In the genomic region with DNA sequence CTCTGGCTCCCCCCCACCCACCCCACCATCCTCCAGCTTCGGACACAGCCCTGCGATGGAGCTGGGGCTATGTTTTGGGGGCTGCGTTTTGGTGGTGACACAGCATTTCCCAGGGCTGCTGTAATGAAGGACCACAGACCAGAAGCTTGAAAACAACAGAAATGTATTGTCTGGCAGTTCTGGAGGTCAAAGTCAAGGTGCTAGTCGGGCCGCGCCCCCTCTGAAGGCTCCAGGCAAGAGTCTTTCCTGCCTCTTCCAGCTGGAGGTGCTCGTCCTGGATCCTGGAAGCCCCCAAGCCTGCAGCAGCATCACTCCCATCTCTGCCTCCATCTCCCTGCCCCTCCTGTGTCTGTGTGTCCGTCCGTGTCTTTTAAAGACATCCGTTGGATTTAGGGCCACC, we compare ENCODE assay signal across 18 cellular contexts. TPM values are rescaled to one million over a fixed set of nuclear protein-coding genes. Genes with fewer than 3 reads are reported as not detected.
DNase-seq lines count a peak whose midpoint lies in the region; ATAC-seq and TF ChIP-seq lines count a peak whose summit lies in the region.
"Had no signal": no experiment of that assay in that cellular context is flagged by ENCODE, and none has a peak within 500 bp of the region (broad histone marks: within the 10 kb centered on the region; RNA-seq: fewer than 3 reads in every experiment).

No MANE protein-coding gene starts in this region.

- H3K4me1 Mint-ChIP-seq in chondrocyte (ENCODE audit: low read depth) (peaks cover 42% of the 10 kb centered on the region), neural crest cell (peaks cover 44% of the 10 kb centered on the region)
- H3K4me1 Mint-ChIP-seq: IgD-negative memory B cell had no signal

- ATAC-seq in Right ventricle myocardium inferior = no peak
- no peak for ATAC-seq in Right ventricle myocardium superior (ENCODE audit: poor library complexity)
- ATAC-seq in aorta (ENCODE audit: low FRiP score) = no peak

- no peak overlapping the region for H2BK120ac ChIP-seq in mesenchymal stem cell (ENCODE audit: low read depth, low read length)

- intact Hi-C loops in Right ventricle myocardium inferior (cut with DNase I) (no loop called here), Right ventricle myocardium superior (cut with DNase I) (loop anchor here (5.0 kb wide), 1 partner anchor 243 kb away; no protein-coding TSS in a partner anchor), aorta (cut with DNase I) (no loop called here)

- no peak overlapping the region for H3K14ac ChIP-seq in mesenchymal stem cell (ENCODE audit: low read length in 2 of 2)

- WGBS in aorta, 2 donors = 86 to 92% methylated on average over 10 of the region's 10 CpGs
- WGBS in mesenchymal stem cell = 86% methylated on average over 9 of the region's 10 CpGs

- H3K79me1 ChIP-seq in mesenchymal stem cell (replicated peaks; ENCODE audit: low read length, poor library complexity, severe bottlenecking) = peaks cover 52% of the 10 kb centered on the region

- H3K4me3 Mint-ChIP-seq in chondrocyte (ENCODE audit: unreplicated experiment) = no peak overlapping the region
- no peak overlapping the region for H3K4me3 Mint-ChIP-seq in neural crest cell
- H3K4me3 Mint-ChIP-seq: CD4-positive, CD25-positive, alpha-beta regulatory T cell; IgD-negative memory B cell had no signal

- H3K4me1 ChIP-seq in aorta (ENCODE audit: control insufficient read depth in 1 of 2, insufficient read depth in 2 of 2, low read length in 2 of 2) = no peaks in the 10 kb centered on the region
- peaks cover 24% of the 10 kb centered on the region for H3K4me1 ChIP-seq in mesenchymal stem cell (ENCODE audit: control insufficient read depth, insufficient read depth, low read depth, low read length)

- H3K27ac ChIP-seq in aorta (ENCODE audit: low read depth in 1 of 2, low read length in 2 of 2) (no peak overlapping the region), mesenchymal stem cell (ENCODE audit: low read length, poor library complexity, severe bottlenecking) (no peak overlapping the region)
- H3K27ac ChIP-seq: PC-9 had no signal

- no peak overlapping the region for H2AK5ac ChIP-seq in mesenchymal stem cell (ENCODE audit: low read length, severe bottlenecking)

- H3K27me3 Mint-ChIP-seq in chondrocyte (ENCODE audit: low read depth) (no peaks in the 10 kb centered on the region), neural crest cell (ENCODE audit: low read depth) (no peaks in the 10 kb centered on the region)

- H3K27ac Mint-ChIP-seq in chondrocyte (ENCODE audit: unreplicated experiment) (no peak overlapping the region), neural crest cell (ENCODE audit: unreplicated experiment) (peak overlapping the region; percentile 75)
- H3K27ac Mint-ChIP-seq: CD4-positive, CD25-positive, alpha-beta regulatory T cell; IgD-negative memory B cell had no signal

- H3K9ac ChIP-seq in mesenchymal stem cell (ENCODE audit: low read length) = no peak overlapping the region

- DNase-seq in Right ventricle myocardium inferior (ENCODE audit: missing footprints) (peak; percentile 8), Right ventricle myocardium superior (no peak), chondrocyte (ENCODE audit: low spot score) (peak; percentile 44), neural crest cell (ENCODE audit: low read depth, low spot score) (no peak), aorta (peak; percentile 11 to 15), mesenchymal stem cell (no peak)
- no peak for DNase-seq in activated CD8-positive, alpha-beta memory T cell treated with anti-CD3 and anti-CD28 coated beads for 24 hours
- no peak for DNase-seq in activated CD8-positive, alpha-beta memory T cell treated with anti-CD3 and anti-CD28 coated beads, Interleukin-2, amount 50 U/mL, for 48 hours
- DNase-seq: CD4-positive, CD25-positive, alpha-beta regulatory T cell; DMS79 treated with DMSO at 0.1 percent for 48 hours; NCI-H187 treated with DMSO at 0.1 percent for 48 hours; NCI-H2171; NCI-H446 treated with DMSO at 0.1 percent for 48 hours; NCI-H748 treated with DMSO at 0.1 percent for 48 hours; PC-9; SHP77 had no signal

- TF ChIP-seq CTCF in chondrocyte (IDR thresholded peaks at IDR 0.05) (no peak), neural crest cell (conservative IDR thresholded peaks at IDR 0.05) (no peak)

- H3K18ac ChIP-seq in mesenchymal stem cell (ENCODE audit: low read depth in 1 of 2, low read length in 2 of 2) = no peak overlapping the region

- H3K36me3 Mint-ChIP-seq in chondrocyte (ENCODE audit: low read depth) (no peaks in the 10 kb centered on the region), neural crest cell (ENCODE audit: low read depth) (no peaks in the 10 kb centered on the region)
- H3K36me3 Mint-ChIP-seq: CD4-positive, CD25-positive, alpha-beta regulatory T cell had no signal

- H3K27me3 ChIP-seq in aorta (ENCODE audit: control insufficient read depth in 1 of 2, insufficient read depth in 2 of 2, low read length in 1 of 2) (no peaks in the 10 kb centered on the region), mesenchymal stem cell (ENCODE audit: control insufficient read depth in 1 of 2, insufficient read depth in 1 of 2, low read length in 2 of 2) (no peaks in the 10 kb centered on the region)

- H4K8ac ChIP-seq in mesenchymal stem cell (ENCODE audit: low read length) = no peak overlapping the region

- no peak overlapping the region for H4K91ac ChIP-seq in mesenchymal stem cell (ENCODE audit: low read length)

- no peak overlapping the region for H3K23ac ChIP-seq in mesenchymal stem cell (ENCODE audit: low read length in 2 of 2)

- H3K9me3 ChIP-seq in aorta (ENCODE audit: control insufficient read depth, low read length) (no peaks in the 10 kb centered on the region), mesenchymal stem cell (ENCODE audit: control insufficient read depth, low read length) (no peaks in the 10 kb centered on the region)
- H3K9me3 ChIP-seq: HAP-1 had no signal

- H3K4me3 ChIP-seq in aorta (ENCODE audit: low read length in 2 of 2) (no peak overlapping the region), mesenchymal stem cell (ENCODE audit: insufficient read depth in 1 of 2, low read depth in 1 of 2, low read length in 2 of 2) (no peak overlapping the region)
- H3K4me3 ChIP-seq: HAP-1, PC-9 had no signal

- no peak overlapping the region for H3K4ac ChIP-seq in mesenchymal stem cell (ENCODE audit: low read depth in 1 of 2, low read length in 2 of 2)

- H2AFZ ChIP-seq in mesenchymal stem cell (ENCODE audit: low read depth, low read length) = no peak overlapping the region
- H2AFZ ChIP-seq: PC-9 had no signal

- H3K9me3 Mint-ChIP-seq in chondrocyte (ENCODE audit: low read depth) = no peaks in the 10 kb centered on the region
- H3K9me3 Mint-ChIP-seq in neural crest cell = no peaks in the 10 kb centered on the region
- H3K9me3 Mint-ChIP-seq: CD4-positive, CD25-positive, alpha-beta regulatory T cell; IgD-negative memory B cell had no signal

- H3K36me3 ChIP-seq in aorta (ENCODE audit: control insufficient read depth in 1 of 2, insufficient read depth in 2 of 2, low read length in 1 of 2) (no peaks in the 10 kb centered on the region), mesenchymal stem cell (ENCODE audit: control insufficient read depth in 1 of 2, insufficient read depth in 2 of 2, low read depth in 1 of 2, low read length in 2 of 2) (peaks cover 3 to 7% of the 10 kb centered on the region in 2 experiments)
- H3K36me3 ChIP-seq: HAP-1 had no signal

- H2BK5ac ChIP-seq in mesenchymal stem cell (ENCODE audit: low read depth, low read length, poor library complexity, severe bottlenecking) = no peak overlapping the region

- H2BK12ac ChIP-seq in mesenchymal stem cell (ENCODE audit: low read length in 2 of 2) = no peak overlapping the region

- H2BK15ac ChIP-seq in mesenchymal stem cell (ENCODE audit: low read depth, poor library complexity, severe bottlenecking) = no peak overlapping the region

- no peak overlapping the region for H3K4me2 ChIP-seq in mesenchymal stem cell (ENCODE audit: low read length, poor library complexity, severe bottlenecking)
- H3K4me2 ChIP-seq: PC-9 had no signal

RNA-seq across cellular contexts. Expression of a gene that starts 50.8 kb away (rescaled TPM):
- total RNA-seq in Right ventricle myocardium inferior = 16.3 TPM
- total RNA-seq in Right ventricle myocardium superior = 14.0 TPM
- total RNA-seq in chondrocyte = 51.4 to 72.7 TPM (median 55.4 TPM) in 3 replicates
- 96.2 and 96.5 TPM in 2 replicates for total RNA-seq in neural crest cell
- 10 to 100 TPM; 42.5 to 43.6 TPM for total RNA-seq in aorta
- 10 to 100 TPM in 1 of 2 donors, 1 to 10 TPM in 1; 6.4 to 12.8 TPM for polyA plus RNA-seq in aorta
- 20.2 TPM for polyA plus RNA-seq in mesenchymal stem cell (2013, experiment 1 of 2)
- 20.1 TPM for polyA plus RNA-seq in mesenchymal stem cell (2013, experiment 2 of 2)

RNA-seq across cellular contexts. Expression of a gene that starts 51.6 kb away (rescaled TPM):
- 5.4 TPM for total RNA-seq in Right ventricle myocardium inferior
- total RNA-seq in Right ventricle myocardium superior = 4.5 TPM
- 5.8 to 11.8 TPM (median 6.5 TPM) in 3 replicates for total RNA-seq in chondrocyte
- total RNA-seq in neural crest cell = 22.7 and 23.8 TPM in 2 replicates
- 10 to 100 TPM in 1 of 2 donors, 1 to 10 TPM in 1; 3.3 to 11.3 TPM for total RNA-seq in aorta
- polyA plus RNA-seq in aorta = 1 to 10 TPM; 2.6 to 6.8 TPM
- polyA plus RNA-seq in mesenchymal stem cell (2013, experiment 1 of 2) = 2.7 TPM
- polyA plus RNA-seq in mesenchymal stem cell (2013, experiment 2 of 2) = 2.8 TPM
- polyA plus RNA-seq: CD4-positive, CD25-positive, alpha-beta regulatory T cell; IgD-negative memory B cell had no signal

Comparison
In these comparisons a context has a peak if more than half of its experiments do, and no peak if none do; other contexts are left out.
1. DNase-seq: peak in Right ventricle myocardium inferior (single experiment), chondrocyte (single experiment) and aorta (2 of 2); none in Right ventricle myocardium superior (single experiment), neural crest cell (single experiment), activated CD8-positive, alpha-beta memory T cell treated with anti-CD3 and anti-CD28 coated beads for 24 hours (single experiment), activated CD8-positive, alpha-beta memory T cell treated with anti-CD3 and anti-CD28 coated beads, Interleukin-2, amount 50 U/mL, for 48 hours (single experiment) and mesenchymal stem cell (single experiment).